20 cellular contexts compared by ENCODE assay signal in the genomic region with DNA sequence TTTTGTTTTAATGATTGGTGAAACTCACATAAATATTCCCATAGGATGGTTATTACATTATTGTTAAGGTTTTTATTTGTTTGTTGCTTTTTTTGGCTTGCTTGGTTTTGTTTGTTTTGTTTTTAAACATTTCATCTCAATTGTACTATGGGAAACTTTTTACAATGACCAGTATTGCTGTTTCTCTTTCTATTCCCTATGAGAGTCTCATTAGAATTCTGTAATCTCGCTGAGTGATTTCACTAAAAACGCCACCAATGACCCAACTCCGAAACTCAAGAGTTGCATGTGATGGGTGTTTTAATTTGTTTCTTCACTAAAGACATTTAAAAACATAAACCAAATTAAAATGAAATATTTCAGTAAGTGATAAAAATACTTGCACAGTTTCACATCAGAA. TPM values are rescaled to one million over a fixed set of nuclear protein-coding genes. Genes with fewer than 3 reads are reported as not detected.
"Had no signal": no experiment of that assay in that cellular context is flagged by ENCODE, and none has a peak within 500 bp of the region (broad histone marks: within the 10 kb centered on the region; RNA-seq: fewer than 3 reads in every experiment).

No MANE protein-coding gene starts in this region.

- H3K9me3 ChIP-seq: MG63, Peyer's patch, SJSA1 had no signal

- DNase-seq: IMR-90, Karpas-422, KG1, MG63, NCI-H1092 treated with DMSO at 0.1 percent for 48 hours, NCI-H1436, NCI-H187, NCI-H2081 treated with DMSO at 0.1 percent for 48 hours, NCI-H2171, NCI-H226, NCI-H446, NCI-H510A, NCI-H524 treated with DMSO at 0.1 percent for 48 hours, OCI-M1, PC-9, Peyer's patch had no signal

- H3K36me3 ChIP-seq: MG63, Peyer's patch, SJSA1 had no signal

- H3K4me3 ChIP-seq: MG63, PC-9, Peyer's patch, SJSA1, SK-N-MC had no signal

- ATAC-seq: HepG2, Right ventricle myocardium inferior had no signal

- H2AFZ ChIP-seq: PC-9 had no signal

- H3K4me1 ChIP-seq: Peyer's patch, SJSA1 had no signal

- H3K27me3 ChIP-seq: MG63, Peyer's patch had no signal

- H3K27ac ChIP-seq: PC-9, Peyer's patch, SJSA1, SK-N-MC had no signal

- H3K4me2 ChIP-seq: PC-9 had no signal

- FAIRE-seq: HepG2 had no signal

RNA-seq across cellular contexts. Expression of a gene that starts 53.9 kb away (rescaled TPM):
- total RNA-seq: HepG2 had no signal
- polyA plus RNA-seq: HepG2 had no signal
